Comparison of ENCODE assay signal across 30 cellular contexts in genomic region chr1:93136445-93136844, GRCh38.
"Had no signal": no experiment of that assay in that cellular context is flagged by ENCODE, and none has a peak within 500 bp of the region (broad histone marks: within the 10 kb centered on the region; RNA-seq: fewer than 3 reads in every experiment).

No MANE protein-coding gene starts in this region.

- H3K4me3 ChIP-seq: adrenal gland, body of pancreas had no signal

- DNase-seq: activated CD4-positive, alpha-beta memory T cell treated with anti-CD3 and anti-CD28 coated beads, Interleukin-2, amount 10 ng/mL, durations not matched to agents 7 days and 5 days; activated CD4-positive, alpha-beta T cell treated with anti-CD3 and anti-CD28 coated beads for 1 hour; activated CD4-positive, alpha-beta T cell treated with anti-CD3 and anti-CD28 coated beads for 4 hours; activated CD4-positive, alpha-beta T cell treated with anti-CD3 and anti-CD28 coated beads, Interleukin-2, amount 10 ng/mL, durations not matched to agents 7 days and 5 days; activated CD4-positive, alpha-beta T cell treated with anti-CD3 and anti-CD28 coated beads, Interleukin-2, amount 50 U/mL, for 4 hours; activated CD8-positive, alpha-beta memory T cell treated with anti-CD3 and anti-CD28 coated beads, Interleukin-2, amount 50 U/mL, for 48 hours; activated effector memory CD4-positive, alpha-beta T cell treated with anti-CD3 and anti-CD28 coated beads, Interleukin-2, amount 50 U/mL, for 16 hours; activated naive CD4-positive, alpha-beta T cell treated with anti-CD3 and anti-CD28 coated beads for 36 hours; activated naive CD8-positive, alpha-beta T cell treated with anti-CD3 and anti-CD28 coated beads for 36 hours; activated naive CD8-positive, alpha-beta T cell treated with anti-CD3 and anti-CD28 coated beads, Interleukin-2, amount 50 U/mL, for 24 hours; activated T-cell treated with anti-CD3 and anti-CD28 coated beads for 4 hours; activated T-cell treated with anti-CD3 and anti-CD28 coated beads, Interleukin-2, amount 50 U/mL, for 24 hours; activated T-cell treated with anti-CD3 and anti-CD28 coated beads, Interleukin-2, amount 50 U/mL, for 72 hours; adrenal gland; amygdala; aorta; body of pancreas; caudate nucleus; cortex of kidney; dermis blood vessel endothelial cell; effector CD8-positive, alpha-beta T cell; foreskin fibroblast; head of caudate nucleus; T-helper 1 cell; T-helper 17 cell; T1000 had no signal

- ATAC-seq: activated naive CD8-positive, alpha-beta T cell treated with anti-CD3 and anti-CD28 coated beads, Interleukin-2, amount 50 U/mL, for 24 hours; activated T-cell treated with anti-CD3 and anti-CD28 coated beads, Interleukin-2, amount 50 U/mL, for 72 hours; body of pancreas; esophagus mucosa; T-helper 17 cell had no signal

- H3K27me3 Mint-ChIP-seq: activated CD4-positive, alpha-beta memory T cell treated with anti-CD3 and anti-CD28 coated beads, Interleukin-2, amount 10 ng/mL, durations not matched to agents 7 days and 5 days; activated CD4-positive, alpha-beta T cell treated with anti-CD3 and anti-CD28 coated beads, Interleukin-2, amount 10 ng/mL, durations not matched to agents 7 days and 5 days; activated naive CD4-positive, alpha-beta T cell treated with anti-CD3 and anti-CD28 coated beads, Interleukin-2, amount 50 U/mL, for 24 hours; activated naive CD8-positive, alpha-beta T cell treated with anti-CD3 and anti-CD28 coated beads for 36 hours; activated naive CD8-positive, alpha-beta T cell treated with anti-CD3 and anti-CD28 coated beads, Interleukin-2, amount 50 U/mL, for 24 hours; activated T-cell treated with anti-CD3 and anti-CD28 coated beads, Interleukin-2, amount 50 U/mL, for 24 hours; T-helper 17 cell had no signal

- H3K27ac Mint-ChIP-seq: activated CD4-positive, alpha-beta memory T cell treated with anti-CD3 and anti-CD28 coated beads, Interleukin-2, amount 10 ng/mL, durations not matched to agents 7 days and 5 days; activated CD4-positive, alpha-beta T cell treated with anti-CD3 and anti-CD28 coated beads, Interleukin-2, amount 10 ng/mL, durations not matched to agents 7 days and 5 days; activated naive CD4-positive, alpha-beta T cell treated with anti-CD3 and anti-CD28 coated beads for 36 hours; activated naive CD4-positive, alpha-beta T cell treated with anti-CD3 and anti-CD28 coated beads, Interleukin-2, amount 50 U/mL, for 24 hours; activated naive CD8-positive, alpha-beta T cell treated with anti-CD3 and anti-CD28 coated beads for 36 hours; activated naive CD8-positive, alpha-beta T cell treated with anti-CD3 and anti-CD28 coated beads, Interleukin-2, amount 50 U/mL, for 24 hours; activated T-cell treated with anti-CD3 and anti-CD28 coated beads, Interleukin-2, amount 50 U/mL, for 24 hours; activated T-cell treated with anti-CD3 and anti-CD28 coated beads, Interleukin-2, amount 50 U/mL, for 72 hours; activated T-helper 2 cell treated with anti-CD3 and anti-CD28 coated beads, Interferon-gamma antibody, Interleukin-2, Interleukin-4, amounts not matched to agents 10 μg/mL and 5 μg/mL and 100 μg/mL, durations not matched to agents 14 hours and 24 hours and 36 hours; T-helper 17 cell; T-helper 2 cell treated with Interferon-gamma antibody and Interleukin-4, amounts not matched to agents 5 μg/mL and 100 μg/mL, for 36 hours had no signal

- H3K4me3 Mint-ChIP-seq: activated CD4-positive, alpha-beta memory T cell treated with anti-CD3 and anti-CD28 coated beads, Interleukin-2, amount 10 ng/mL, durations not matched to agents 7 days and 5 days; activated CD4-positive, alpha-beta T cell treated with anti-CD3 and anti-CD28 coated beads, Interleukin-2, amount 10 ng/mL, durations not matched to agents 7 days and 5 days; activated naive CD4-positive, alpha-beta T cell treated with anti-CD3 and anti-CD28 coated beads for 36 hours; activated naive CD4-positive, alpha-beta T cell treated with anti-CD3 and anti-CD28 coated beads, Interleukin-2, amount 50 U/mL, for 24 hours; activated naive CD8-positive, alpha-beta T cell treated with anti-CD3 and anti-CD28 coated beads for 36 hours; activated naive CD8-positive, alpha-beta T cell treated with anti-CD3 and anti-CD28 coated beads, Interleukin-2, amount 50 U/mL, for 24 hours; activated T-cell treated with anti-CD3 and anti-CD28 coated beads, Interleukin-2, amount 50 U/mL, for 24 hours; activated T-cell treated with anti-CD3 and anti-CD28 coated beads, Interleukin-2, amount 50 U/mL, for 72 hours; T-helper 17 cell; T-helper 2 cell treated with Interferon-gamma antibody and Interleukin-4, amounts not matched to agents 5 μg/mL and 100 μg/mL, for 36 hours had no signal

- H3K27me3 ChIP-seq: adrenal gland, body of pancreas had no signal

- H3K4me1 Mint-ChIP-seq: activated naive CD8-positive, alpha-beta T cell treated with anti-CD3 and anti-CD28 coated beads, Interleukin-2, amount 50 U/mL, for 24 hours had no signal

- H3K27ac ChIP-seq: adrenal gland, body of pancreas had no signal

- H3K9me3 Mint-ChIP-seq: activated CD4-positive, alpha-beta memory T cell treated with anti-CD3 and anti-CD28 coated beads, Interleukin-2, amount 10 ng/mL, durations not matched to agents 7 days and 5 days; activated CD4-positive, alpha-beta T cell treated with anti-CD3 and anti-CD28 coated beads, Interleukin-2, amount 10 ng/mL, durations not matched to agents 7 days and 5 days; activated naive CD4-positive, alpha-beta T cell treated with anti-CD3 and anti-CD28 coated beads for 36 hours; activated naive CD4-positive, alpha-beta T cell treated with anti-CD3 and anti-CD28 coated beads, Interleukin-2, amount 50 U/mL, for 24 hours; activated naive CD8-positive, alpha-beta T cell treated with anti-CD3 and anti-CD28 coated beads for 36 hours; activated naive CD8-positive, alpha-beta T cell treated with anti-CD3 and anti-CD28 coated beads, Interleukin-2, amount 50 U/mL, for 24 hours; activated T-cell treated with anti-CD3 and anti-CD28 coated beads, Interleukin-2, amount 50 U/mL, for 24 hours; activated T-cell treated with anti-CD3 and anti-CD28 coated beads, Interleukin-2, amount 50 U/mL, for 72 hours; activated T-helper 2 cell treated with anti-CD3 and anti-CD28 coated beads, Interferon-gamma antibody, Interleukin-2, Interleukin-4, amounts not matched to agents 10 μg/mL and 5 μg/mL and 100 μg/mL, durations not matched to agents 14 hours and 24 hours and 36 hours; T-helper 2 cell treated with Interferon-gamma antibody and Interleukin-4, amounts not matched to agents 5 μg/mL and 100 μg/mL, for 36 hours had no signal

- H3K9me3 ChIP-seq: adrenal gland, body of pancreas had no signal
